In the genomic region with DNA sequence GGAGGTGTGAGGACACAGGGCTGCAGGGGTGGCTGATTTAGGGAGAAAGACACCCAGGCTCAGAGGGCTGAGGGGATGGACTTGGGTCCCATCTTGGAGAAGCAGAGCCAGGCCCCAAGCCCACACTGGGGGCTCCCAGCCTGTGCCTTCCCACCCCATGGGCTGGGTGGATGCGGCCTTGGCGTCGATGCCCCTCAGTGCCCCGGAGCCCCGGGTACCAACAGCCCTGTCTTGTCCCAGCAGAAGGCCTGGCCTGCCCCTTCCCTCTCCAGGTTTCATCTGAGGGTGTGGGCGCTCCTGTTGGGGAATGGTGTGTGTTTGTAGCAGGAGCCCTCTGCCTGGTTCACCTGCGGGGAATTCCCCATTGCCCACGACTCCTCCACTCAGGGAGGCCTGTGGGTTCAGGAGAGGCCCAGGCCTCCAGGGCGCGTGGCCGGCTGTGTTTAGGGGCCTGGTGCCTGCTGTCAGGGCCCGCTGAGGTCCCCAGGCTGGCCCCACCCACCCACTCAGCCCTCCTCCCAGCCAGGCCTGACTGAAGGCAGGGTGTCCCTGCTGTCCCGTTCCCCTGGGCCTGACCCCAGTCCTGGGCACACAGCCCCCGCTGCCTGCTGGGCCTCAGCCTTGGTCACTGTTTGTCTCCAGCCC, we compare ENCODE assay signal across 19 cellular contexts. TPM values are rescaled to one million over a fixed set of nuclear protein-coding genes. Genes with fewer than 3 reads are reported as not detected.
DNase-seq lines count a peak whose midpoint lies in the region; ATAC-seq and TF ChIP-seq lines count a peak whose summit lies in the region.
"Had no signal": no experiment of that assay in that cellular context is flagged by ENCODE, and none has a peak within 500 bp of the region (broad histone marks: within the 10 kb centered on the region; RNA-seq: fewer than 3 reads in every experiment).

No MANE protein-coding gene starts in this region.

- H3K27ac ChIP-seq in CD4-positive, CD25-positive, alpha-beta regulatory T cell (ENCODE audit: insufficient read depth, low read length, poor library complexity, severe bottlenecking) = no peak overlapping the region
- H3K27ac ChIP-seq in spleen (no peak overlapping the region), OCI-LY7 (ENCODE audit: low read depth, low read length, poor library complexity, severe bottlenecking) (no peak overlapping the region)

- intact Hi-C loops in activated CD8-positive, alpha-beta T cell treated with anti-CD3 and anti-CD28 coated beads for 36 hours (cut with micrococcal nuclease) = no loop called here
- intact Hi-C loops in spleen (cut with DNase I; ENCODE audit: low total_unique reads) = no loop called here
- intact Hi-C loops in OCI-LY7 (cut with micrococcal nuclease; ENCODE audit: unreplicated experiment) = no loop called here

- no TSS peak for BruUV-seq in OCI-LY7 (replicated peaks; lab: Mats Ljungman, UMichigan)

- H4K20me1 ChIP-seq in OCI-LY7 (ENCODE audit: insufficient read depth, low read length) = no peaks in the 10 kb centered on the region

- H3K79me2 ChIP-seq in OCI-LY7 (ENCODE audit: insufficient read depth, low read depth, low read length) = no peaks in the 10 kb centered on the region

- H3K9me2 ChIP-seq in OCI-LY7 (ENCODE audit: insufficient read depth, low read length) = no peaks in the 10 kb centered on the region
- H3K9me2 ChIP-seq: SK-N-SH had no signal

- H3K36me3 Mint-ChIP-seq in activated CD8-positive, alpha-beta T cell treated with anti-CD3 and anti-CD28 coated beads, Interleukin-2, amount 10 ng/mL, durations not matched to agents 7 days and 5 days (ENCODE audit: low read depth) = no peaks in the 10 kb centered on the region
- no peaks in the 10 kb centered on the region for H3K36me3 Mint-ChIP-seq in activated CD8-positive, alpha-beta T cell treated with anti-CD3 and anti-CD28 coated beads for 36 hours (ENCODE audit: low read depth)
- H3K36me3 Mint-ChIP-seq in CD4-positive, CD25-positive, alpha-beta regulatory T cell = no peaks in the 10 kb centered on the region
- H3K36me3 Mint-ChIP-seq in central memory CD8-positive, alpha-beta T cell (ENCODE audit: insufficient read depth) = peaks cover 9% of the 10 kb centered on the region
- H3K36me3 Mint-ChIP-seq: CD14-positive monocyte had no signal

- no peak overlapping the region for H3K4me3 ChIP-seq in CD4-positive, CD25-positive, alpha-beta regulatory T cell (ENCODE audit: low read depth, low read length)
- H3K4me3 ChIP-seq in spleen (no peak overlapping the region), OCI-LY7 (ENCODE audit: low read depth, low read length, poor library complexity, severe bottlenecking) (no peak overlapping the region)

- H3K9me3 ChIP-seq in CD4-positive, CD25-positive, alpha-beta regulatory T cell (ENCODE audit: control insufficient read depth in 2 of 2, low read length in 2 of 2) = no peaks in the 10 kb centered on the region
- H3K9me3 ChIP-seq in spleen = no peaks in the 10 kb centered on the region
- H3K9me3 ChIP-seq in OCI-LY7 (ENCODE audit: low read length) = no peaks in the 10 kb centered on the region
- H3K9me3 ChIP-seq: SK-N-SH had no signal

- H3K4me1 Mint-ChIP-seq in activated CD8-positive, alpha-beta T cell treated with anti-CD3 and anti-CD28 coated beads, Interleukin-2, amount 10 ng/mL, durations not matched to agents 7 days and 5 days (ENCODE audit: low read depth) = peaks cover 49% of the 10 kb centered on the region
- H3K4me1 Mint-ChIP-seq in activated CD8-positive, alpha-beta T cell treated with anti-CD3 and anti-CD28 coated beads for 36 hours (ENCODE audit: low read depth) = peaks cover 34% of the 10 kb centered on the region
- peaks cover 4 to 61% (median 39%) of the 10 kb centered on the region in 4 donors for H3K4me1 Mint-ChIP-seq in CD4-positive, CD25-positive, alpha-beta regulatory T cell
- H3K4me1 Mint-ChIP-seq in central memory CD8-positive, alpha-beta T cell = peaks cover 46% of the 10 kb centered on the region

- no peak for TF ChIP-seq CTCF in activated CD8-positive, alpha-beta T cell treated with anti-CD3 and anti-CD28 coated beads for 36 hours (IDR thresholded peaks at IDR 0.05)
- no peak for TF ChIP-seq CTCF in spleen (IDR thresholded peaks at IDR 0.05 in 8 of 11, conservative IDR thresholded peaks at IDR 0.05 in 3 of 11)
- TF ChIP-seq CTCF in OCI-LY7 (conservative IDR thresholded peaks at IDR 0.05; ENCODE audit: low read length) = no peak

- POLR2A ChIA-PET in activated CD8-positive, alpha-beta T cell treated with anti-CD3 and anti-CD28 coated beads, Interleukin-2, amount 10 ng/mL, durations not matched to agents 7 days and 5 days (lab: Charles Lee) = no interaction called here
- POLR2A ChIA-PET in activated CD8-positive, alpha-beta T cell treated with anti-CD3 and anti-CD28 coated beads for 36 hours (lab: Charles Lee) = interaction anchor here (0.8 kb wide), 1 partner anchor 21 kb away, joined by 4 read pairs; no protein-coding TSS in a partner anchor
- POLR2A ChIA-PET in OCI-LY7 (lab: Charles Lee) = interaction anchor here (0.6 kb wide), 1 partner anchor 14 kb away, joined by 3 read pairs; no protein-coding TSS in a partner anchor

- ATAC-seq in activated CD8-positive, alpha-beta T cell treated with anti-CD3 and anti-CD28 coated beads, Interleukin-2, amount 10 ng/mL, durations not matched to agents 7 days and 5 days = no peak
- ATAC-seq in activated CD8-positive, alpha-beta T cell treated with anti-CD3 and anti-CD28 coated beads for 36 hours = no peak
- ATAC-seq in CD4-positive, CD25-positive, alpha-beta regulatory T cell (ENCODE audit: low read depth in 2 of 2) = no peak
- ATAC-seq in central memory CD8-positive, alpha-beta T cell (replicated peaks; ENCODE audit: extremely low read depth, poor library complexity, severe bottlenecking) = no peak
- no peak for ATAC-seq in GM21825 (IDR thresholded peaks at IDR 0.05; ENCODE audit: unreplicated experiment)

- 89 to 97% (median 92%) methylated on average over 8 to 14 of the region's 14 CpGs for WGBS in spleen, 5 donors

- no peaks in the 10 kb centered on the region for H3K36me3 ChIP-seq in CD4-positive, CD25-positive, alpha-beta regulatory T cell (ENCODE audit: control insufficient read depth, insufficient read depth, low read length)
- H3K36me3 ChIP-seq in spleen (no peaks in the 10 kb centered on the region), OCI-LY7 (ENCODE audit: insufficient read depth, low read length) (no peaks in the 10 kb centered on the region)

- no peak overlapping the region for H2AFZ ChIP-seq in OCI-LY7 (ENCODE audit: low read length)

- H3K27me3 ChIP-seq in CD4-positive, CD25-positive, alpha-beta regulatory T cell (ENCODE audit: control insufficient read depth, insufficient read depth, low read length) = no peaks in the 10 kb centered on the region
- peaks cover 0 to 34% (median 0%) of the 10 kb centered on the region in 7 donors for H3K27me3 ChIP-seq in spleen (replicated peaks in 1 of 7)

- no peak overlapping the region for H3K4me3 Mint-ChIP-seq in activated CD8-positive, alpha-beta T cell treated with anti-CD3 and anti-CD28 coated beads, Interleukin-2, amount 10 ng/mL, durations not matched to agents 7 days and 5 days
- H3K4me3 Mint-ChIP-seq in activated CD8-positive, alpha-beta T cell treated with anti-CD3 and anti-CD28 coated beads for 36 hours = no peak overlapping the region
- H3K4me3 Mint-ChIP-seq in CD4-positive, CD25-positive, alpha-beta regulatory T cell = peak overlapping the region in 2 of 4 donors; percentile 44 to 71
- no peak overlapping the region for H3K4me3 Mint-ChIP-seq in central memory CD8-positive, alpha-beta T cell
- H3K4me3 Mint-ChIP-seq: CD14-positive monocyte, H9 had no signal

- H3K4me2 ChIP-seq in OCI-LY7 (ENCODE audit: low read length) = no peak overlapping the region
- H3K4me2 ChIP-seq: SK-N-SH had no signal

- CTCF ChIA-PET in activated CD8-positive, alpha-beta T cell treated with anti-CD3 and anti-CD28 coated beads, Interleukin-2, amount 10 ng/mL, durations not matched to agents 7 days and 5 days (lab: Charles Lee) = interaction anchor here (1.1 to 1.4 kb wide), 3 partner anchors 7 to 15 kb away, joined by 3 to 5 read pairs (median 3); no protein-coding TSS in a partner anchor
- CTCF ChIA-PET in activated CD8-positive, alpha-beta T cell treated with anti-CD3 and anti-CD28 coated beads for 36 hours (lab: Charles Lee) = interaction anchor here (0.9 to 1.9 kb wide), 2 partner anchors 12 to 15 kb away, joined by 4 to 8 read pairs; no protein-coding TSS in a partner anchor
- CTCF ChIA-PET in OCI-LY7 (lab: Charles Lee; ENCODE audit: unreplicated experiment) = interaction anchor here (0.9 kb wide), 1 partner anchor 15 kb away, joined by 3 read pairs; no protein-coding TSS in a partner anchor

- H3K27me3 Mint-ChIP-seq in activated CD8-positive, alpha-beta T cell treated with anti-CD3 and anti-CD28 coated beads, Interleukin-2, amount 10 ng/mL, durations not matched to agents 7 days and 5 days (ENCODE audit: low read depth) = peaks cover 21% of the 10 kb centered on the region
- no peaks in the 10 kb centered on the region for H3K27me3 Mint-ChIP-seq in activated CD8-positive, alpha-beta T cell treated with anti-CD3 and anti-CD28 coated beads for 36 hours
- H3K27me3 Mint-ChIP-seq in CD4-positive, CD25-positive, alpha-beta regulatory T cell = peaks cover 10% of the 10 kb centered on the region
- peaks cover 16% of the 10 kb centered on the region for H3K27me3 Mint-ChIP-seq in central memory CD8-positive, alpha-beta T cell

- DNase-seq in activated CD8-positive, alpha-beta T cell treated with anti-CD3 and anti-CD28 coated beads, Interleukin-2, amount 10 ng/mL, durations not matched to agents 7 days and 5 days = no peak
- no peak for DNase-seq in activated CD8-positive, alpha-beta T cell treated with anti-CD3 and anti-CD28 coated beads for 36 hours
- DNase-seq in CD4-positive, CD25-positive, alpha-beta regulatory T cell = no peak
- no peak for DNase-seq in central memory CD8-positive, alpha-beta T cell (ENCODE audit: low spot score in 2 of 2)
- peak; percentile 59 for DNase-seq in spleen
- no peak for DNase-seq in OCI-LY7 (ENCODE audit: low spot score)
- DNase-seq: AML-193, H9, KBM-7, NCI-H1092, NCI-H1436, NCI-H2029, NCI-H226, NCI-H510A treated with DMSO at 0.1 percent for 48 hours, NCI-H748 treated with DMSO at 0.1 percent for 48 hours, SIG-M5, SK-N-SH had no signal

- peaks cover 43% of the 10 kb centered on the region for H3K4me1 ChIP-seq in CD4-positive, CD25-positive, alpha-beta regulatory T cell (ENCODE audit: control insufficient read depth, insufficient read depth, low read length, poor library complexity, severe bottlenecking)
- H3K4me1 ChIP-seq in spleen = peaks cover 0 to 31% (median 23%) of the 10 kb centered on the region in 6 donors
- H3K4me1 ChIP-seq in OCI-LY7 (ENCODE audit: insufficient read depth, low read length, poor library complexity, severe bottlenecking) = peaks cover 8% of the 10 kb centered on the region

- no peak for TF ChIP-seq POLR2A in spleen (IDR thresholded peaks at IDR 0.05)

- H3K9me3 Mint-ChIP-seq in activated CD8-positive, alpha-beta T cell treated with anti-CD3 and anti-CD28 coated beads, Interleukin-2, amount 10 ng/mL, durations not matched to agents 7 days and 5 days (ENCODE audit: insufficient read depth) = no peaks in the 10 kb centered on the region
- H3K9me3 Mint-ChIP-seq in activated CD8-positive, alpha-beta T cell treated with anti-CD3 and anti-CD28 coated beads for 36 hours = no peaks in the 10 kb centered on the region
- no peaks in the 10 kb centered on the region for H3K9me3 Mint-ChIP-seq in CD4-positive, CD25-positive, alpha-beta regulatory T cell
- H3K9me3 Mint-ChIP-seq in central memory CD8-positive, alpha-beta T cell = no peaks in the 10 kb centered on the region
- H3K9me3 Mint-ChIP-seq: H9 had no signal

- H3K27ac Mint-ChIP-seq in activated CD8-positive, alpha-beta T cell treated with anti-CD3 and anti-CD28 coated beads, Interleukin-2, amount 10 ng/mL, durations not matched to agents 7 days and 5 days = peak overlapping the region; percentile 96
- H3K27ac Mint-ChIP-seq in activated CD8-positive, alpha-beta T cell treated with anti-CD3 and anti-CD28 coated beads for 36 hours = no peak overlapping the region
- peak overlapping the region; percentile 32 to 97 (median 91) for H3K27ac Mint-ChIP-seq in CD4-positive, CD25-positive, alpha-beta regulatory T cell
- peak overlapping the region; percentile 30 for H3K27ac Mint-ChIP-seq in central memory CD8-positive, alpha-beta T cell (ENCODE audit: low read depth)
- H3K27ac Mint-ChIP-seq: CD14-positive monocyte had no signal

RNA-seq across cellular contexts. Expression of a gene that starts 51.1 kb away (rescaled TPM):
- total RNA-seq in activated CD8-positive, alpha-beta T cell treated with anti-CD3 and anti-CD28 coated beads, Interleukin-2, amount 10 ng/mL, durations not matched to agents 7 days and 5 days = 1 to 10 TPM in 1 of 2 experiments, under 1 TPM in 1; 0.70 to 1.2 TPM
- 1 to 10 TPM; 5.5 to 6.0 TPM for total RNA-seq in activated CD8-positive, alpha-beta T cell treated with anti-CD3 and anti-CD28 coated beads for 36 hours
- total RNA-seq in CD4-positive, CD25-positive, alpha-beta regulatory T cell = 1.3 TPM
- under 1 TPM in 3 of 4 donors, not detected in 1; 0.29 to 0.53 (median 0.47) TPM for polyA plus RNA-seq in CD4-positive, CD25-positive, alpha-beta regulatory T cell
- total RNA-seq in spleen = 10 to 100 TPM in 1 of 7 donors, 1 to 10 TPM in 6; 3.8 to 10.0 (median 5.9) TPM
- polyA plus RNA-seq in spleen = 1 to 10 TPM; 1.8 to 6.9 (median 4.1) TPM
- 1.8 TPM in 1 of 2 replicates, not detected in the other for total RNA-seq in OCI-LY7 (2014; rRNA removed; shearing (Covaris generic))
- 0.06 and 0.76 TPM in 2 replicates for total RNA-seq in OCI-LY7 (2022)
